ENCODE assay signal across 6 cellular contexts in the genomic region with DNA sequence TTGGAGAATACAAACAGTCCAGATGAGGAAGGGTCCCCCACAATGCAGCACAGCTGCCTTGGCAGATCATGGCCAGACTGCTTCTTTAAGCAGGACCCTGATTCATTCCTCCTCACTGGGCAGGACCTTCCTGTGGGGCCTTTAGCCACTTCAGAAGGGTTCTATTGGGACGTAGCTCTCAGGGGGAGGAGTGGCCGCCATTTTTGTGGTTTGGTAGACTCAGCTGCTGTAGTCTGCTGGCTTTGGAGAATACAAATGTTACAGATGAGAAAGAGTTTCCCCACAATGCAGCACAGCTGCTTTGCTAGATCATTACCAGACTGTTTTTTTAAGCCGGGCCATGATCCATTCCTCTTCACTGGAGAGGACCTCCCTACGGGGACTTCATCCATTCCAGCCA.
"Had no signal": no experiment of that assay in that cellular context is flagged by ENCODE, and none has a peak within 500 bp of the region (broad histone marks: within the 10 kb centered on the region; RNA-seq: fewer than 3 reads in every experiment).

No MANE protein-coding gene starts in this region.

- H3K9ac ChIP-seq: GM23248 had no signal

- H3K27ac ChIP-seq: GM23248, HL-60 had no signal

- H3K4me1 Mint-ChIP-seq: H9 had no signal

- H2AFZ ChIP-seq: GM23248 had no signal

- H3K4me3 ChIP-seq: GM23248 had no signal

- H3K4me3 Mint-ChIP-seq: H9, IgD-negative memory B cell had no signal

- H3K27ac Mint-ChIP-seq: H9, IgD-negative memory B cell had no signal

- DNase-seq: GM23248, GOT3, H9, HCEC 1CT had no signal

- H3K27me3 Mint-ChIP-seq: IgD-negative memory B cell had no signal
